Comparison of ENCODE assay signal across 1 cellular context in the genomic region with DNA sequence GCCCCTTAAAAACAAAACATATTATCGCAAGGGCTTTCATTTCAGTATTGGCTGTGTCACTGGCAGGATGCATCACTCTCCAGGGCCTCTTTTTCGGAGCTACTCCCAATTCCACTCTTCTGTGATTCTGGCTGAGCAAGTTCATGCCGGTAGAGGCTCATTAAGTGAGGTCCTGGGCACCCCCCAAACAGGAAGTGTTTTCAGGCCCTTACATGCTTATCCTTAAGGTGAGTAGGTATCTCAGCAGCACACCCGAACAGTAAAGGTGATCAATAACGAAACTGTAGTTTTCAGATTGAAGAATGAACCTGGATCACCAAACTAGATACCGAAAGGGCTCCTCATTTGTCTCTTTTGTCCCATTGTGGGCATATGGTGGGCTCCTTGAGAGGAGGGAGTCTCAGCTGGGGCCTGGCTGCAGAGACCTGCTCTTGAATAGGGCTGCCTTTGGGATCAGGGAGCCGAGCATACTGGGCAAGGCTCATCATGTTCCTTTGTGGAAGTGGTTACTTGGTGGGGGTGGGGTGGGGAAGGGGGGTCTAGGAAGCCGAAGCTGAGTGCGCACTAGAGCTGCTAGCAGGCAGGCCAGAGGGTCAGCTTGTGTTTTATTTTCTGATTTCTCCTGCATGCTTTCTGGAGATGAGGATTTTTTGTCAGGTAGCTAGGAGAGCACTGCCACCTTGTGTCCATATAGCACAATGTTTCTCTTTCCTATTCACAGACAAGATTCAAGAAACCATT.
A peak's percentile ranks its signal among the peaks of the same experiment; 100 is the strongest.
TF ChIP-seq lines count a peak whose summit lies in the region.

No MANE protein-coding gene starts in this region.

TF ChIP-seq in HepG2, 621 proteins besides CTCF, POLR2A, EP300 and RAD21 (continued from another document and continues in another):
- TF ChIP-seq, protein P1, sequence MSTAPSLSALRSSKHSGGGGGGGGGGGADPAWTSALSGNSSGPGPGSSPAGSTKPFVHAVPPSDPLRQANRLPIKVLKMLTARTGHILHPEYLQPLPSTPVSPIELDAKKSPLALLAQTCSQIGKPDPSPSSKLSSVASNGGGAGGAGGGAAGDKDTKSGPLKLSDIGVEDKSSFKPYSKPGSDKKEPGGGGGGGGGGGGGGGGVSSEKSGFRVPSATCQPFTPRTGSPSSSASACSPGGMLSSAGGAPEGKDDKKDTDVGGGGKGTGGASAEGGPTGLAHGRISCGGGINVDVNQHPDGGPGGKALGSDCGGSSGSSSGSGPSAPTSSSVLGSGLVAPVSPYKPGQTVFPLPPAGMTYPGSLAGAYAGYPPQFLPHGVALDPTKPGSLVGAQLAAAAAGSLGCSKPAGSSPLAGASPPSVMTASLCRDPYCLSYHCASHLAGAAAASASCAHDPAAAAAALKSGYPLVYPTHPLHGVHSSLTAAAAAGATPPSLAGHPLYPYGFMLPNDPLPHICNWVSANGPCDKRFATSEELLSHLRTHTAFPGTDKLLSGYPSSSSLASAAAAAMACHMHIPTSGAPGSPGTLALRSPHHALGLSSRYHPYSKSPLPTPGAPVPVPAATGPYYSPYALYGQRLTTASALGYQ (CRISPR knock-in tag; IDR thresholded peaks at IDR 0.05) = no peak
- TF ChIP-seq ZNF713 (CRISPR knock-in tag; IDR thresholded peaks at IDR 0.05) (no peak), MTA1 (CRISPR knock-in tag; IDR thresholded peaks at IDR 0.05; ENCODE audit: borderline replicate concordance) (no peak), ZNF781 (CRISPR knock-in tag; IDR thresholded peaks at IDR 0.05; ENCODE audit: borderline replicate concordance, not compliant biosample characterization) (peak; percentile 66), NAIF1 (CRISPR knock-in tag; IDR thresholded peaks at IDR 0.05; ENCODE audit: borderline replicate concordance) (no peak), FOXJ3 (CRISPR knock-in tag; IDR thresholded peaks at IDR 0.05; ENCODE audit: borderline replicate concordance) (no peak), MTF2 (CRISPR knock-in tag; IDR thresholded peaks at IDR 0.05; ENCODE audit: borderline replicate concordance) (no peak), ZNF792 (CRISPR knock-in tag; IDR thresholded peaks at IDR 0.05) (0 out of 2 replicates have a peak, but pooled peaks have one; percentile 31), SRY (CRISPR knock-in tag; IDR thresholded peaks at IDR 0.05) (no peak), ZNF441 (CRISPR knock-in tag; IDR thresholded peaks at IDR 0.05; ENCODE audit: borderline replicate concordance) (no peak), ZNF761 (CRISPR knock-in tag; conservative IDR thresholded peaks at IDR 0.05) (no peak), GTF3A (CRISPR knock-in tag; conservative IDR thresholded peaks at IDR 0.05) (peak; percentile 65; the same call in 1 of the 2 replicates), SRF (IDR thresholded peaks at IDR 0.05; ENCODE audit: low read depth, low read length) (no peak), MXI1 (IDR thresholded peaks at IDR 0.05; ENCODE audit: borderline replicate concordance, low read depth, low read length) (peak; percentile 50; the same call in 1 of the 3 replicates), ZNF547 (CRISPR knock-in tag; IDR thresholded peaks at IDR 0.05) (no peak), SMARCC2 (IDR thresholded peaks at IDR 0.05) (no peak), KAT8 (CRISPR knock-in tag; IDR thresholded peaks at IDR 0.05) (peak; percentile 67), IRF2 (CRISPR knock-in tag; IDR thresholded peaks at IDR 0.05) (peak; percentile 71; the same call in 1 of the 2 replicates), XRCC5 (optimal IDR thresholded peaks at IDR 0.05; ENCODE audit: low read length) (peak; percentile 53), RFX1 (IDR thresholded peaks at IDR 0.05) (no peak), SMYD3 (CRISPR knock-in tag; IDR thresholded peaks at IDR 0.05) (no peak), GATAD1 (CRISPR knock-in tag; IDR thresholded peaks at IDR 0.05) (peak; percentile 77), LCORL (IDR thresholded peaks at IDR 0.05) (no peak), LCORL (CRISPR knock-in tag; IDR thresholded peaks at IDR 0.05) (0 out of 2 replicates have a peak, but pooled peaks have one; percentile 32), KLF12 (CRISPR knock-in tag; IDR thresholded peaks at IDR 0.05; ENCODE audit: borderline replicate concordance) (no peak), HOXA5 (CRISPR knock-in tag; IDR thresholded peaks at IDR 0.05) (no peak), ZBTB7B (CRISPR knock-in tag; IDR thresholded peaks at IDR 0.05) (no peak), EZH2 (conservative IDR thresholded peaks at IDR 0.05; ENCODE audit: low read depth, low read length) (no peak), ZNF777 (CRISPR knock-in tag; IDR thresholded peaks at IDR 0.05) (no peak), ZNF431 (CRISPR knock-in tag; IDR thresholded peaks at IDR 0.05; ENCODE audit: borderline replicate concordance, low read depth) (no peak), MED1 (CRISPR knock-in tag; IDR thresholded peaks at IDR 0.05) (no peak), ETV5 (CRISPR knock-in tag; IDR thresholded peaks at IDR 0.05; ENCODE audit: borderline replicate concordance) (0 out of 2 replicates have a peak, but pooled peaks have one; percentile 10), CEBPG (CRISPR knock-in tag; IDR thresholded peaks at IDR 0.05) (peak; percentile 30; the same call in 1 of the 2 replicates), ATM (IDR thresholded peaks at IDR 0.05; ENCODE audit: borderline replicate concordance) (no peak), FOXK1 (CRISPR knock-in tag; IDR thresholded peaks at IDR 0.05; ENCODE audit: borderline replicate concordance, low read depth) (peak; percentile 35; the same call in 1 of the 2 replicates), ZMYM4 (CRISPR knock-in tag; IDR thresholded peaks at IDR 0.05) (0 out of 2 replicates have a peak, but pooled peaks have one; percentile 26), POLR2AphosphoS2 (IDR thresholded peaks at IDR 0.05; ENCODE audit: low read depth, low read length) (no peak), MED13 (CRISPR knock-in tag; IDR thresholded peaks at IDR 0.05) (no peak), SMAD3 (CRISPR knock-in tag; IDR thresholded peaks at IDR 0.05) (peak; percentile 47; the same call in 1 of the 2 replicates)
- TF ChIP-seq, protein P2, sequence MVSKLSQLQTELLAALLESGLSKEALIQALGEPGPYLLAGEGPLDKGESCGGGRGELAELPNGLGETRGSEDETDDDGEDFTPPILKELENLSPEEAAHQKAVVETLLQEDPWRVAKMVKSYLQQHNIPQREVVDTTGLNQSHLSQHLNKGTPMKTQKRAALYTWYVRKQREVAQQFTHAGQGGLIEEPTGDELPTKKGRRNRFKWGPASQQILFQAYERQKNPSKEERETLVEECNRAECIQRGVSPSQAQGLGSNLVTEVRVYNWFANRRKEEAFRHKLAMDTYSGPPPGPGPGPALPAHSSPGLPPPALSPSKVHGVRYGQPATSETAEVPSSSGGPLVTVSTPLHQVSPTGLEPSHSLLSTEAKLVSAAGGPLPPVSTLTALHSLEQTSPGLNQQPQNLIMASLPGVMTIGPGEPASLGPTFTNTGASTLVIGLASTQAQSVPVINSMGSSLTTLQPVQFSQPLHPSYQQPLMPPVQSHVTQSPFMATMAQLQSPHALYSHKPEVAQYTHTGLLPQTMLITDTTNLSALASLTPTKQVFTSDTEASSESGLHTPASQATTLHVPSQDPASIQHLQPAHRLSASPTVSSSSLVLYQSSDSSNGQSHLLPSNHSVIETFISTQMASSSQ (IDR thresholded peaks at IDR 0.05; ENCODE audit: low read depth) = no peak
- TF ChIP-seq, protein P2 (CRISPR knock-in tag; IDR thresholded peaks at IDR 0.05; ENCODE audit: borderline replicate concordance) = no peak
- TF ChIP-seq, protein P3, sequence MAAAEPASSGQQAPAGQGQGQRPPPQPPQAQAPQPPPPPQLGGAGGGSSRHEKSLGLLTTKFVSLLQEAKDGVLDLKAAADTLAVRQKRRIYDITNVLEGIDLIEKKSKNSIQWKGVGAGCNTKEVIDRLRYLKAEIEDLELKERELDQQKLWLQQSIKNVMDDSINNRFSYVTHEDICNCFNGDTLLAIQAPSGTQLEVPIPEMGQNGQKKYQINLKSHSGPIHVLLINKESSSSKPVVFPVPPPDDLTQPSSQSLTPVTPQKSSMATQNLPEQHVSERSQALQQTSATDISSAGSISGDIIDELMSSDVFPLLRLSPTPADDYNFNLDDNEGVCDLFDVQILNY (CRISPR knock-in tag; conservative IDR thresholded peaks at IDR 0.05) = no peak
- TF ChIP-seq, protein P4, sequence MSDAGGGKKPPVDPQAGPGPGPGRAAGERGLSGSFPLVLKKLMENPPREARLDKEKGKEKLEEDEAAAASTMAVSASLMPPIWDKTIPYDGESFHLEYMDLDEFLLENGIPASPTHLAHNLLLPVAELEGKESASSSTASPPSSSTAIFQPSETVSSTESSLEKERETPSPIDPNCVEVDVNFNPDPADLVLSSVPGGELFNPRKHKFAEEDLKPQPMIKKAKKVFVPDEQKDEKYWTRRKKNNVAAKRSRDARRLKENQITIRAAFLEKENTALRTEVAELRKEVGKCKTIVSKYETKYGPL (CRISPR knock-in tag; IDR thresholded peaks at IDR 0.05) = no peak
- TF ChIP-seq, protein P5, sequence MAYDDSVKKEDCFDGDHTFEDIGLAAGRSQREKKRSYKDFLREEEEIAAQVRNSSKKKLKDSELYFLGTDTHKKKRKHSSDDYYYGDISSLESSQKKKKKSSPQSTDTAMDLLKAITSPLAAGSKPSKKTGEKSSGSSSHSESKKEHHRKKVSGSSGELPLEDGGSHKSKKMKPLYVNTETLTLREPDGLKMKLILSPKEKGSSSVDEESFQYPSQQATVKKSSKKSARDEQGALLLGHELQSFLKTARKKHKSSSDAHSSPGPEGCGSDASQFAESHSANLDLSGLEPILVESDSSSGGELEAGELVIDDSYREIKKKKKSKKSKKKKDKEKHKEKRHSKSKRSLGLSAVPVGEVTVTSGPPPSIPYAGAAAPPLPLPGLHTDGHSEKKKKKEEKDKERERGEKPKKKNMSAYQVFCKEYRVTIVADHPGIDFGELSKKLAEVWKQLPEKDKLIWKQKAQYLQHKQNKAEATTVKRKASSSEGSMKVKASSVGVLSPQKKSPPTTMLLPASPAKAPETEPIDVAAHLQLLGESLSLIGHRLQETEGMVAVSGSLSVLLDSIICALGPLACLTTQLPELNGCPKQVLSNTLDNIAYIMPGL (CRISPR knock-in tag; IDR thresholded peaks at IDR 0.05; ENCODE audit: borderline replicate concordance in 1 of 2, low read depth in 1 of 2) = peak in 1 of 2 experiments; percentile 79; a peak in 1 of 4 replicates
- TF ChIP-seq, protein P6, sequence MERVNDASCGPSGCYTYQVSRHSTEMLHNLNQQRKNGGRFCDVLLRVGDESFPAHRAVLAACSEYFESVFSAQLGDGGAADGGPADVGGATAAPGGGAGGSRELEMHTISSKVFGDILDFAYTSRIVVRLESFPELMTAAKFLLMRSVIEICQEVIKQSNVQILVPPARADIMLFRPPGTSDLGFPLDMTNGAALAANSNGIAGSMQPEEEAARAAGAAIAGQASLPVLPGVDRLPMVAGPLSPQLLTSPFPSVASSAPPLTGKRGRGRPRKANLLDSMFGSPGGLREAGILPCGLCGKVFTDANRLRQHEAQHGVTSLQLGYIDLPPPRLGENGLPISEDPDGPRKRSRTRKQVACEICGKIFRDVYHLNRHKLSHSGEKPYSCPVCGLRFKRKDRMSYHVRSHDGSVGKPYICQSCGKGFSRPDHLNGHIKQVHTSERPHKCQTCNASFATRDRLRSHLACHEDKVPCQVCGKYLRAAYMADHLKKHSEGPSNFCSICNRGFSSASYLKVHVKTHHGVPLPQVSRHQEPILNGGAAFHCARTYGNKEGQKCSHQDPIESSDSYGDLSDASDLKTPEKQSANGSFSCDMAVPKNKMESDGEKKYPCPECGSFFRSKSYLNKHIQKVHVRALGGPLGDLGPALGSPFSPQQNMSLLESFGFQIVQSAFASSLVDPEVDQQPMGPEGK (CRISPR knock-in tag; IDR thresholded peaks at IDR 0.05) = 0 out of 2 replicates have a peak, but pooled peaks have one; percentile 7
- TF ChIP-seq, protein P7, sequence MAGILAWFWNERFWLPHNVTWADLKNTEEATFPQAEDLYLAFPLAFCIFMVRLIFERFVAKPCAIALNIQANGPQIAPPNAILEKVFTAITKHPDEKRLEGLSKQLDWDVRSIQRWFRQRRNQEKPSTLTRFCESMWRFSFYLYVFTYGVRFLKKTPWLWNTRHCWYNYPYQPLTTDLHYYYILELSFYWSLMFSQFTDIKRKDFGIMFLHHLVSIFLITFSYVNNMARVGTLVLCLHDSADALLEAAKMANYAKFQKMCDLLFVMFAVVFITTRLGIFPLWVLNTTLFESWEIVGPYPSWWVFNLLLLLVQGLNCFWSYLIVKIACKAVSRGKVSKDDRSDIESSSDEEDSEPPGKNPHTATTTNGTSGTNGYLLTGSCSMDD (CRISPR knock-in tag; IDR thresholded peaks at IDR 0.05) = no peak
- TF ChIP-seq, protein P8, sequence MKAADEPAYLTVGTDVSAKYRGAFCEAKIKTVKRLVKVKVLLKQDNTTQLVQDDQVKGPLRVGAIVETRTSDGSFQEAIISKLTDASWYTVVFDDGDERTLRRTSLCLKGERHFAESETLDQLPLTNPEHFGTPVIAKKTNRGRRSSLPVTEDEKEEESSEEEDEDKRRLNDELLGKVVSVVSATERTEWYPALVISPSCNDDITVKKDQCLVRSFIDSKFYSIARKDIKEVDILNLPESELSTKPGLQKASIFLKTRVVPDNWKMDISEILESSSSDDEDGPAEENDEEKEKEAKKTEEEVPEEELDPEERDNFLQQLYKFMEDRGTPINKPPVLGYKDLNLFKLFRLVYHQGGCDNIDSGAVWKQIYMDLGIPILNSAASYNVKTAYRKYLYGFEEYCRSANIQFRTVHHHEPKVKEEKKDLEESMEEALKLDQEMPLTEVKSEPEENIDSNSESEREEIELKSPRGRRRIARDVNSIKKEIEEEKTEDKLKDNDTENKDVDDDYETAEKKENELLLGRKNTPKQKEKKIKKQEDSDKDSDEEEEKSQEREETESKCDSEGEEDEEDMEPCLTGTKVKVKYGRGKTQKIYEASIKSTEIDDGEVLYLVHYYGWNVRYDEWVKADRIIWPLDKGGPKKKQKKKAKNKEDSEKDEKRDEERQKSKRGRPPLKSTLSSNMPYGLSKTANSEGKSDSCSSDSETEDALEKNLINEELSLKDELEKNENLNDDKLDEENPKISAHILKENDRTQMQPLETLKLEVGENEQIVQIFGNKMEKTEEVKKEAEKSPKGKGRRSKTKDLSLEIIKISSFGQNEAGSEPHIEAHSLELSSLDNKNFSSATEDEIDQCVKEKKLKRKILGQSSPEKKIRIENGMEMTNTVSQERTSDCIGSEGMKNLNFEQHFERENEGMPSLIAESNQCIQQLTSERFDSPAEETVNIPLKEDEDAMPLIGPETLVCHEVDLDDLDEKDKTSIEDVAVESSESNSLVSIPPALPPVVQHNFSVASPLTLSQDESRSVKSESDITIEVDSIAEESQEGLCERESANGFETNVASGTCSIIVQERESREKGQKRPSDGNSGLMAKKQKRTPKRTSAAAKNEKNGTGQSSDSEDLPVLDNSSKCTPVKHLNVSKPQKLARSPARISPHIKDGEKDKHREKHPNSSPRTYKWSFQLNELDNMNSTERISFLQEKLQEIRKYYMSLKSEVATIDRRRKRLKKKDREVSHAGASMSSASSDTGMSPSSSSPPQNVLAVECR (CRISPR knock-in tag; IDR thresholded peaks at IDR 0.05; ENCODE audit: borderline replicate concordance) = peak; percentile 42; the same call in 1 of the 2 replicates
